Comparison of ENCODE assay signal across 13 cellular contexts in genomic region chr5:1328237-1329110, GRCh38. TPM values are rescaled to one million over a fixed set of nuclear protein-coding genes. Genes with fewer than 3 reads are reported as not detected.
A peak's percentile ranks its signal among the peaks of the same experiment; 100 is the strongest.
DNase-seq lines count a peak whose midpoint lies in the region; ATAC-seq, FAIRE-seq and TF ChIP-seq lines count a peak whose summit lies in the region.
"Not testable (repeated sequence)": the region's sequence is repeated elsewhere in the genome, so short reads cannot be mapped to it uniquely, and the experiment has no call there.
"Had no signal": no experiment of that assay in that cellular context is flagged by ENCODE, and none has a peak within 500 bp of the region (broad histone marks: within the 10 kb centered on the region; RNA-seq: fewer than 3 reads in every experiment).

No MANE protein-coding gene starts in this region.

- peaks cover 42% of the 10 kb centered on the region for H3K36me3 ChIP-seq in CD8-positive, alpha-beta memory T cell (ENCODE audit: insufficient read depth, low read length)
- peaks cover 52% of the 10 kb centered on the region for H3K36me3 ChIP-seq in RWPE2 (ENCODE audit: low read depth)
- H3K36me3 ChIP-seq in cardiac muscle cell: not testable (repeated sequence)

- DNase-seq in CD8-positive, alpha-beta memory T cell; activated naive CD4-positive, alpha-beta T cell treated with anti-CD3 and anti-CD28 coated beads, Interleukin-2, amount 50 U/mL, for 72 hours (ENCODE audit: low spot score in 2 of 2); effector memory CD8-positive, alpha-beta T cell: not testable (repeated sequence)
- DNase-seq in HS-5 (ENCODE audit: low read depth) (peak; percentile 87), RWPE2 (ENCODE audit: low spot score) (peak; percentile 59), cardiac muscle cell (ENCODE audit: low read depth in 1 of 2, low spot score in 1 of 2) (peak in 1 of 2 donors; percentile 29), urothelium cell line (ENCODE audit: low spot score) (peak; percentile 62)
- DNase-seq in naive thymus-derived CD8-positive, alpha-beta T cell: peak in 1 of 10 donors; percentile 2

- H3K9me3 Mint-ChIP-seq in CD8-positive, alpha-beta memory T cell; activated naive CD4-positive, alpha-beta T cell treated with anti-CD3 and anti-CD28 coated beads, Interleukin-2, amount 50 U/mL, for 72 hours; effector memory CD8-positive, alpha-beta T cell; naive thymus-derived CD8-positive, alpha-beta T cell: not testable (repeated sequence)

- ATAC-seq in RWPE2 (ENCODE audit: low read depth); activated naive CD4-positive, alpha-beta T cell treated with anti-CD3 and anti-CD28 coated beads, Interleukin-2, amount 50 U/mL, for 72 hours; effector memory CD8-positive, alpha-beta T cell (replicated peaks); naive thymus-derived CD8-positive, alpha-beta T cell: not testable (repeated sequence)

- H3K4me3 ChIP-seq in CD8-positive, alpha-beta memory T cell (ENCODE audit: low read length); RWPE2 (ENCODE audit: severe bottlenecking); cardiac muscle cell: not testable (repeated sequence)

- not testable (repeated sequence) for H3K27me3 Mint-ChIP-seq in CD8-positive, alpha-beta memory T cell; effector memory CD8-positive, alpha-beta T cell; naive thymus-derived CD8-positive, alpha-beta T cell

- H3K27ac Mint-ChIP-seq in CD8-positive, alpha-beta memory T cell: peak overlapping the region in 5 of 8 donors; percentile 29 to 74 (median 47)
- H3K27ac Mint-ChIP-seq in activated naive CD4-positive, alpha-beta T cell treated with anti-CD3 and anti-CD28 coated beads, Interleukin-2, amount 50 U/mL, for 72 hours: peak overlapping the region; percentile 1 to 64
- H3K27ac Mint-ChIP-seq in effector memory CD8-positive, alpha-beta T cell: peak overlapping the region; percentile 3 to 86
- peak overlapping the region in 6 of 10 donors; percentile 7 to 74 (median 54) for H3K27ac Mint-ChIP-seq in naive thymus-derived CD8-positive, alpha-beta T cell

- H3K4me3 Mint-ChIP-seq in CD8-positive, alpha-beta memory T cell; effector memory CD8-positive, alpha-beta T cell: not testable (repeated sequence)
- H3K4me3 Mint-ChIP-seq in naive thymus-derived CD8-positive, alpha-beta T cell: peak overlapping the region in 1 of 10 donors; percentile 12

- peaks cover 6 to 15% (median 7%) of the 10 kb centered on the region in 3 donors for H3K4me1 Mint-ChIP-seq in CD8-positive, alpha-beta memory T cell
- H3K4me1 Mint-ChIP-seq in effector memory CD8-positive, alpha-beta T cell (ENCODE audit: low read depth in 2 of 2): peaks cover 6 to 33% of the 10 kb centered on the region in 2 donors
- peaks cover 3 to 26% (median 15%) of the 10 kb centered on the region in 4 donors for H3K4me1 Mint-ChIP-seq in naive thymus-derived CD8-positive, alpha-beta T cell

- POLR2A ChIA-PET in CD8-positive, alpha-beta memory T cell (lab: Charles Lee): not testable (repeated sequence)
- POLR2A ChIA-PET in naive thymus-derived CD8-positive, alpha-beta T cell (lab: Charles Lee): interaction anchor here (1.1 kb wide), 1 partner anchor 17 kb away, joined by 3 read pairs; the partner anchor contains the start of gene CLPTM1L

- TF ChIP-seq CTCF in RWPE2 (IDR thresholded peaks at IDR 0.05; ENCODE audit: poor library complexity, severe bottlenecking); cardiac muscle cell (IDR thresholded peaks at IDR 0.05; ENCODE audit: low read depth, low read length): not testable (repeated sequence)

- H3K27ac ChIP-seq in CD8-positive, alpha-beta memory T cell (ENCODE audit: low read depth, low read length): not testable (repeated sequence)
- H3K27ac ChIP-seq in RWPE2 (ENCODE audit: poor library complexity, severe bottlenecking) (peak overlapping the region; percentile 100), cardiac muscle cell (peak overlapping the region; percentile 74)

- CTCF ChIA-PET in CD8-positive, alpha-beta memory T cell (lab: Charles Lee): interaction anchor here (1.0 to 1.9 kb wide), 3 partner anchors 13 to 15 kb away, joined by 3 to 5 read pairs (median 3); no protein-coding TSS in a partner anchor

- H3K9me3 ChIP-seq in CD8-positive, alpha-beta memory T cell (ENCODE audit: low read length); RWPE2 (ENCODE audit: severe bottlenecking); cardiac muscle cell (ENCODE audit: low read depth): not testable (repeated sequence)

- peaks cover 9 to 78% (median 15%) of the 10 kb centered on the region in 3 donors for H3K36me3 Mint-ChIP-seq in CD8-positive, alpha-beta memory T cell
- not testable (repeated sequence) for H3K36me3 Mint-ChIP-seq in activated naive CD4-positive, alpha-beta T cell treated with anti-CD3 and anti-CD28 coated beads, Interleukin-2, amount 50 U/mL, for 72 hours; effector memory CD8-positive, alpha-beta T cell (ENCODE audit: insufficient read depth)
- H3K36me3 Mint-ChIP-seq in naive thymus-derived CD8-positive, alpha-beta T cell: peaks cover 0 to 69% (median 2%) of the 10 kb centered on the region in 3 donors

- FAIRE-seq in urothelium cell line (lab: Jason Lieb, UNC): not testable (repeated sequence)

- H3K27me3 ChIP-seq in CD8-positive, alpha-beta memory T cell (ENCODE audit: insufficient read depth, low read length, poor library complexity, severe bottlenecking); RWPE2 (ENCODE audit: insufficient read depth, poor library complexity, severe bottlenecking); cardiac muscle cell: not testable (repeated sequence)

- not testable (repeated sequence) for H3K4me1 ChIP-seq in CD8-positive, alpha-beta memory T cell (ENCODE audit: insufficient read depth, low read length); cardiac muscle cell (ENCODE audit: low read depth)
- H3K4me1 ChIP-seq in RWPE2 (ENCODE audit: insufficient read depth, poor library complexity, severe bottlenecking): peaks cover 44% of the 10 kb centered on the region

RNA-seq across cellular contexts. Expression of gene CLPTM1L, which starts 16.4 kb away (rescaled TPM):
- total RNA-seq in CD8-positive, alpha-beta memory T cell: 100 to 1,000 TPM; 109 to 110 TPM
- 68.1 TPM for polyA plus RNA-seq in CD8-positive, alpha-beta memory T cell
- total RNA-seq in activated naive CD4-positive, alpha-beta T cell treated with anti-CD3 and anti-CD28 coated beads, Interleukin-2, amount 50 U/mL, for 72 hours: 10 to 100 TPM; 44.8 to 67.9 TPM
- total RNA-seq in cardiac muscle cell: 78.4 and 109 TPM in 2 replicates
- 108 and 154 TPM in 2 replicates for polyA plus RNA-seq in cardiac muscle cell
- total RNA-seq in naive thymus-derived CD8-positive, alpha-beta T cell: 10 to 100 TPM; 67.2 to 70.1 TPM
- 10 to 100 TPM; 24.9 to 66.4 (median 49.7) TPM for polyA plus RNA-seq in naive thymus-derived CD8-positive, alpha-beta T cell

RNA-seq across cellular contexts. Expression of gene TERT, which starts 33.6 kb away (rescaled TPM):
- 1 to 10 TPM; 2.0 to 2.5 TPM for total RNA-seq in CD8-positive, alpha-beta memory T cell
- not detected for polyA plus RNA-seq in CD8-positive, alpha-beta memory T cell
- total RNA-seq in activated naive CD4-positive, alpha-beta T cell treated with anti-CD3 and anti-CD28 coated beads, Interleukin-2, amount 50 U/mL, for 72 hours: 10 to 100 TPM in 1 of 2 donors, 1 to 10 TPM in 1; 3.5 to 16.6 TPM
- 0.30 TPM in 1 of 2 replicates, not detected in the other for total RNA-seq in cardiac muscle cell
- polyA plus RNA-seq in cardiac muscle cell: not detected in 2 replicates
- total RNA-seq in naive thymus-derived CD8-positive, alpha-beta T cell: under 1 TPM in 1 of 2 experiments, not detected in 1; 0.14 TPM
- under 1 TPM in 1 of 3 donors, not detected in 2; 0.12 TPM for polyA plus RNA-seq in naive thymus-derived CD8-positive, alpha-beta T cell
- total RNA-seq: ascending aorta, gastrocnemius medialis, lung, right cardiac atrium had no signal
- polyA plus RNA-seq: BJ, right cardiac atrium had no signal
